Comparison of ENCODE assay signal across 10 cellular contexts in genomic region chr4:152462047-152462446, GRCh38.
DNase-seq lines count a peak whose midpoint lies in the region; ATAC-seq and TF ChIP-seq lines count a peak whose summit lies in the region.
"Had no signal": no experiment of that assay in that cellular context is flagged by ENCODE, and none has a peak within 500 bp of the region (broad histone marks: within the 10 kb centered on the region; RNA-seq: fewer than 3 reads in every experiment).

No MANE protein-coding gene starts in this region.

- TF ChIP-seq POLR2A in ovary (IDR thresholded peaks at IDR 0.05), result no peak

- TF ChIP-seq CTCF in GM10266 (IDR thresholded peaks at IDR 0.05; ENCODE audit: control insufficient read depth, insufficient read depth, low read depth, missing control alignments) (no peak), GM20000 (IDR thresholded peaks at IDR 0.05; ENCODE audit: extremely low read depth, missing control alignments) (no peak), ovary (IDR thresholded peaks at IDR 0.05) (no peak)

- intact Hi-C loops in ovary (cut with DNase I), result no loop called here

- H3K36me3 Mint-ChIP-seq in activated T-helper 17 cell treated with anti-CD3 and anti-CD28 coated beads, Interleukin-2, amount 50 U/mL, for 72 hours (ENCODE audit: low read depth), result no peaks in the 10 kb centered on the region

- WGBS in ovary, 3 donors, result 94 to 99% (median 98%) methylated on average over 2 of the region's 2 CpGs

- H3K27me3 Mint-ChIP-seq in activated T-helper 17 cell treated with anti-CD3 and anti-CD28 coated beads, Interleukin-2, amount 50 U/mL, for 72 hours, result no peaks in the 10 kb centered on the region

- no peaks in the 10 kb centered on the region for H3K9me3 ChIP-seq in ovary

- H3K27ac Mint-ChIP-seq in activated T-helper 17 cell treated with anti-CD3 and anti-CD28 coated beads, Interleukin-2, amount 50 U/mL, for 72 hours, result peak overlapping the region; percentile 36

- no peak overlapping the region for H3K4me3 Mint-ChIP-seq in activated T-helper 17 cell treated with anti-CD3 and anti-CD28 coated beads, Interleukin-2, amount 50 U/mL, for 72 hours

- ATAC-seq in HG03175 (IDR thresholded peaks at IDR 0.05; ENCODE audit: unreplicated experiment), result peak; percentile 57
- ATAC-seq in activated T-helper 17 cell treated with anti-CD3 and anti-CD28 coated beads, Interleukin-2, amount 50 U/mL, for 72 hours (replicated peaks), result no peak

- H3K27me3 ChIP-seq in ovary, result no peaks in the 10 kb centered on the region

- H3K36me3 ChIP-seq in ovary, result no peaks in the 10 kb centered on the region

- H3K4me1 Mint-ChIP-seq in activated T-helper 17 cell treated with anti-CD3 and anti-CD28 coated beads, Interleukin-2, amount 50 U/mL, for 72 hours, result peaks cover 41% of the 10 kb centered on the region

- TF ChIP-seq EP300 in ovary (IDR thresholded peaks at IDR 0.05), result no peak

- no peak overlapping the region for H3K27ac ChIP-seq in ovary

- no peaks in the 10 kb centered on the region for H3K9me3 Mint-ChIP-seq in activated T-helper 17 cell treated with anti-CD3 and anti-CD28 coated beads, Interleukin-2, amount 50 U/mL, for 72 hours

- DNase-seq in GM10266 (ENCODE audit: extremely low spot score) (peak; percentile 5), GM20000 (ENCODE audit: low spot score) (peak; percentile 18), ovary (no peak), CD1c-positive myeloid dendritic cell (ENCODE audit: extremely low spot score) (no peak), cerebellar nuclear complex (lab: John Stamatoyannopoulos, UW) (no peak)
- DNase-seq in activated CD4-positive, alpha-beta T cell treated with anti-CD3 and anti-CD28 coated beads for 1 hour, result no peak
- DNase-seq: Calu3; stimulated activated CD4-positive, alpha-beta T cell treated with anti-CD3 and anti-CD28 coated beads, Interleukin-4, amount 100 ng/mL, for 1 hour had no signal

- H3K4me1 ChIP-seq in ovary (ENCODE audit: insufficient read depth), result no peaks in the 10 kb centered on the region

- H3K4me3 ChIP-seq in ovary, result no peak overlapping the region

Comparison
In these comparisons a context has a peak if more than half of its experiments do, and no peak if none do; other contexts are left out.
1. DNase-seq: peak in GM10266 (single experiment) and GM20000 (single experiment); none in ovary (0 of 5), CD1c-positive myeloid dendritic cell (single experiment), cerebellar nuclear complex (0 of 2) and activated CD4-positive, alpha-beta T cell treated with anti-CD3 and anti-CD28 coated beads for 1 hour (single experiment).